Comparison of ENCODE assay signal across 18 cellular contexts in the genomic region with DNA sequence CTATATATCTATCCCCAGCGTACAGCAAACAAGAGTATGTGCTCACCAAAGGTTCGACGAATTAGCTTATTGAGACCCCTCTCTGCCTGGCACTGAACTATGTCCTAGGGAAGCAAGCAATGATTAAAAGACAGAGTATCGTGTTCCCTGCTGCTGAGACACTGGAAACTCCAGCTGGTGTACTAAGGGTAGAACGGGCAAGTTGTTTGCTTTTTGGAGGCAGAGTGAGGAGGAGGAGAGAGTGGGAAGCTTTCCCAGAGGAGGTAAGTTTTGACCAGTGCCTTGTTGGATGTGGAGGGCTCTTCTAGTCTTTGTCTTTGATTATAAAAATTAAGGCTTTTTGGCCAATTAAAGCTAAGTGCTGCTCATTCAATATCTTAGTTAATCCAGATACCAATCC.
"Had no signal": no experiment of that assay in that cellular context is flagged by ENCODE, and none has a peak within 500 bp of the region (broad histone marks: within the 10 kb centered on the region; RNA-seq: fewer than 3 reads in every experiment).

No MANE protein-coding gene starts in this region.

- H3K9ac ChIP-seq: SK-N-SH had no signal

- H3K27ac ChIP-seq: RWPE1 had no signal

- DNase-seq: KBM-7, MV-4-11, NCI-H1048, NCI-H1105, NCI-H1417, NCI-H1436 treated with DMSO at 0.1 percent for 48 hours, NCI-H1694, NCI-H187 treated with DMSO at 0.1 percent for 48 hours, NCI-H2029 treated with DMSO at 0.1 percent for 48 hours, NCI-H2227 treated with DMSO at 0.1 percent for 48 hours, NCI-H526 treated with DMSO at 0.1 percent for 48 hours, NCI-H774, SHP77, SK-N-SH, SW 1271, T-cell had no signal

- H3K9me3 ChIP-seq: SK-N-SH had no signal

- H3K4me2 ChIP-seq: SK-N-SH had no signal

- ATAC-seq: Panc1, T-cell had no signal
